In genomic region chr16:46991729-46992704, GRCh38 we compare ENCODE assay signal across 26 cellular contexts.
"Had no signal": no experiment of that assay in that cellular context is flagged by ENCODE, and none has a peak within 500 bp of the region (broad histone marks: within the 10 kb centered on the region; RNA-seq: fewer than 3 reads in every experiment).

No MANE protein-coding gene starts in this region.

- DNase-seq: colonic mucosa; effector CD8-positive, alpha-beta T cell; endodermal cell; foreskin fibroblast; gastrocnemius medialis; head of caudate nucleus; left ventricle myocardium superior; lower lobe of right lung; mesenchymal stem cell; mucosa of descending colon; naive B cell; nephron progenitor cell; occipital lobe; right lobe of liver; small intestine; stimulated activated CD4-positive, alpha-beta T cell treated with anti-CD3 and anti-CD28 coated beads, Interleukin-15, amount 100 ng/mL, for 24 hours; stimulated activated CD4-positive, alpha-beta T cell treated with anti-CD3 and anti-CD28 coated beads, Interleukin-2, amount 100 ng/mL, for 48 hours; stimulated activated naive B cell treated with anti-CD40 and anti-IgM and Interleukin-4, amounts not matched to agents 10 μg/mL and 1 μg/mL and 100 μg/mL, for 72 hours; transverse colon had no signal

- H3K36me3 Mint-ChIP-seq: mesothelial cell of epicardium; naive B cell; stimulated activated naive B cell treated with anti-CD40 and anti-IgM and Interleukin-4, amounts not matched to agents 10 μg/mL and 1 μg/mL and 100 μg/mL, for 72 hours had no signal

- H3K27ac Mint-ChIP-seq: dendritic cell treated with granulocyte-macrophage colony-stimulating factor and Interleukin-4, amounts not matched to agents 40 ng/mL and 50 ng/mL, for 4 days; endodermal cell; mesothelial cell of epicardium; naive B cell; nephron progenitor cell; stimulated activated naive B cell treated with anti-CD40 and anti-IgM and Interleukin-4, amounts not matched to agents 10 μg/mL and 1 μg/mL and 100 μg/mL, for 72 hours; stimulated activated naive CD8-positive, alpha-beta T cell treated with anti-CD3 and anti-CD28 coated beads, Interleukin-15, Interleukin-2, amounts not matched to agents 100 ng/mL and 50 ng/mL, for 24 hours had no signal

- H3K9me3 ChIP-seq: colonic mucosa, gastrocnemius medialis, lower lobe of right lung, mucosa of descending colon, pancreas, right lobe of liver, transverse colon, vagina had no signal

- H3K36me3 ChIP-seq: colonic mucosa, gastrocnemius medialis, lower lobe of right lung, pancreas, right lobe of liver, transverse colon, vagina had no signal

- H3K9me3 Mint-ChIP-seq: stimulated activated naive CD8-positive, alpha-beta T cell treated with anti-CD3 and anti-CD28 coated beads, Interleukin-15, Interleukin-2, amounts not matched to agents 100 ng/mL and 50 ng/mL, for 24 hours had no signal

- H3K27me3 Mint-ChIP-seq: dendritic cell treated with granulocyte-macrophage colony-stimulating factor and Interleukin-4, amounts not matched to agents 40 ng/mL and 50 ng/mL, for 4 days had no signal

- H3K4me3 ChIP-seq: colonic mucosa, gastrocnemius medialis, lower lobe of right lung, mucosa of descending colon, pancreas, right lobe of liver, transverse colon, vagina had no signal

- H3K4me1 ChIP-seq: colonic mucosa, gastrocnemius medialis, lower lobe of right lung, right lobe of liver, transverse colon, vagina had no signal

- ATAC-seq: esophagus mucosa; gastrocnemius medialis; left ventricle myocardium superior; lower lobe of right lung; mucosa of descending colon; pancreas; stimulated activated naive B cell treated with anti-CD40 and anti-IgM and Interleukin-4, amounts not matched to agents 10 μg/mL and 1 μg/mL and 100 μg/mL, for 72 hours had no signal

- H3K27ac ChIP-seq: colonic mucosa, epithelial cell of prostate, gastrocnemius medialis, lower lobe of right lung, pancreas, right lobe of liver, transverse colon, vagina had no signal

- H3K4me1 Mint-ChIP-seq: endodermal cell, naive B cell had no signal

- H3K4me3 Mint-ChIP-seq: dendritic cell treated with granulocyte-macrophage colony-stimulating factor and Interleukin-4, amounts not matched to agents 40 ng/mL and 50 ng/mL, for 4 days; endodermal cell; mesothelial cell of epicardium; naive B cell; nephron progenitor cell; stimulated activated naive B cell treated with anti-CD40 and anti-IgM and Interleukin-4, amounts not matched to agents 10 μg/mL and 1 μg/mL and 100 μg/mL, for 72 hours; stimulated activated naive CD8-positive, alpha-beta T cell treated with anti-CD3 and anti-CD28 coated beads, Interleukin-15, Interleukin-2, amounts not matched to agents 100 ng/mL and 50 ng/mL, for 24 hours had no signal

- H3K27me3 ChIP-seq: colonic mucosa, gastrocnemius medialis, pancreas, right lobe of liver, transverse colon, vagina had no signal
